Comparison of ENCODE assay signal across 23 cellular contexts in the genomic region with DNA sequence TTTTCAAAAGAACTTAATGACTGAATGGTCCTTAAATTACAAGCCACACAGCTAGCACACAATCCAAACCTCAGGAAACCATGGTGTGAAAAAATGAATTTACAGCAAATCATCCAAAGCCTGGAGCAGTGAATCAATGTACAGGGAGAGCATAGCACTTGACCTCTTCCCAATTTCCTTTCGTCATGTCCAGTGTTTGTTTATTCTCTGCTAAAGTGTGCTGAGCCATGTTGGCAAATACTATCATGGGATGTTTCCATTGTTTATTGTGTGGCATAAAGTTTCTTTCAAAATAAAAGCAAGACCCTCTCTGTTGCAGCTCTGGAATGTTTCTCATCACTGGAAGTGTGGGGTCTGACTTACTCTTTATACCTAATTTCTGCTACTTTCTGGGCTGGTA. TPM values are rescaled to one million over a fixed set of nuclear protein-coding genes. Genes with fewer than 3 reads are reported as not detected.
A peak's percentile ranks its signal among the peaks of the same experiment; 100 is the strongest.
DNase-seq lines count a peak whose midpoint lies in the region; ATAC-seq, FAIRE-seq and TF ChIP-seq lines count a peak whose summit lies in the region.
"Had no signal": no experiment of that assay in that cellular context is flagged by ENCODE, and none has a peak within 500 bp of the region (broad histone marks: within the 10 kb centered on the region; RNA-seq: fewer than 3 reads in every experiment).

No MANE protein-coding gene starts in this region.

- no peak for FAIRE-seq in GM19239 (lab: Jason Lieb, UNC)

- WGBS in hepatocyte (ENCODE audit: low lambda C conversion rate, missing lambda C conversion rate) = 68% methylated on average over 1 of the region's 1 CpG
- WGBS in smooth muscle cell (ENCODE audit: low lambda C conversion rate) = 93% methylated on average over 1 of the region's 1 CpG
- WGBS in lower leg skin, 2 donors = 60 to 65% methylated on average over 1 of the region's 1 CpG

- no peak overlapping the region for H3K9ac ChIP-seq in smooth muscle cell (ENCODE audit: low read depth)

- H3K4me2 ChIP-seq in hepatocyte (no peak overlapping the region), smooth muscle cell (no peak overlapping the region)

- DNase-seq in DMS53 (lab: John Stamatoyannopoulos, UW) (peak; percentile 48), DMS53 treated with DMSO at 0.1 percent for 48 hours (lab: John Stamatoyannopoulos, UW; ENCODE audit: unreplicated experiment) (no peak), M059J (ENCODE audit: low read depth) (peak; percentile 14), hepatocyte (ENCODE audit: low spot score) (no peak), smooth muscle cell (lab: John Stamatoyannopoulos, UW; ENCODE audit: unreplicated experiment) (no peak), lower leg skin (ENCODE audit: low spot score in 2 of 2) (no peak), GM19239 (ENCODE audit: insufficient read length, low spot score) (no peak)
- DNase-seq: AML-193; C1 segment of cervical spinal cord; CD8-positive, alpha-beta T cell; H7; NCI-H1694; NCI-H2081; NCI-H2171; NCI-H345; NCI-H524; NCI-H774; NK-92 treated with Interleukin-12 subunit alpha and Interleukin-12 subunit beta, amount 100 ng/mL, for 24 hours had no signal

- intact Hi-C loops in lower leg skin (cut with DNase I; ENCODE audit: low total_unique reads) = no loop called here

- H3K9me3 ChIP-seq in hepatocyte (ENCODE audit: low read depth) (no peaks in the 10 kb centered on the region), smooth muscle cell (replicated peaks; ENCODE audit: low read depth) (no peaks in the 10 kb centered on the region)

- H3F3A ChIP-seq in smooth muscle cell (ENCODE audit: low read depth) = no peaks in the 10 kb centered on the region

- H3K27ac ChIP-seq in hepatocyte (peak overlapping the region; percentile 66), smooth muscle cell (ENCODE audit: low read depth) (peak overlapping the region; percentile 52)
- H3K27ac ChIP-seq: 22Rv1 had no signal

- TF ChIP-seq POLR2A in lower leg skin (IDR thresholded peaks at IDR 0.05) = no peak

- H3K4me1 ChIP-seq in hepatocyte (ENCODE audit: insufficient read depth) (peaks cover 5% of the 10 kb centered on the region), smooth muscle cell (ENCODE audit: low read depth) (no peaks in the 10 kb centered on the region)

- no peaks in the 10 kb centered on the region for H3K36me3 ChIP-seq in hepatocyte (replicated peaks; ENCODE audit: insufficient read depth, low read depth)
- H3K36me3 ChIP-seq in smooth muscle cell (ENCODE audit: low read depth) = no peaks in the 10 kb centered on the region

- no peaks in the 10 kb centered on the region for H3K79me2 ChIP-seq in hepatocyte
- H3K79me2 ChIP-seq in smooth muscle cell (ENCODE audit: low read depth) = no peaks in the 10 kb centered on the region

- H3K27me3 ChIP-seq in hepatocyte = no peaks in the 10 kb centered on the region
- H3K27me3 ChIP-seq in smooth muscle cell (ENCODE audit: low read depth) = no peaks in the 10 kb centered on the region

- ATAC-seq in HG02623 (IDR thresholded peaks at IDR 0.05; ENCODE audit: unreplicated experiment) = no peak
- ATAC-seq: CD8-positive, alpha-beta T cell; Panc1 had no signal

- no peak overlapping the region for H3K4me3 ChIP-seq in hepatocyte
- H3K4me3 ChIP-seq in smooth muscle cell = no peak overlapping the region
- H3K4me3 ChIP-seq in lower leg skin (ENCODE audit: low read depth, poor library complexity, severe bottlenecking) = no peak overlapping the region

- H3K9me2 ChIP-seq in hepatocyte (replicated peaks; ENCODE audit: insufficient read depth) = no peaks in the 10 kb centered on the region

- TF ChIP-seq CTCF in hepatocyte (IDR thresholded peaks at IDR 0.05; ENCODE audit: poor library complexity) (no peak), smooth muscle cell (IDR thresholded peaks at IDR 0.05; ENCODE audit: borderline replicate concordance, insufficient read depth, poor library complexity, severe bottlenecking) (no peak), lower leg skin (IDR thresholded peaks at IDR 0.05) (no peak)

- H2AFZ ChIP-seq in hepatocyte (no peak overlapping the region), smooth muscle cell (ENCODE audit: low read depth) (no peak overlapping the region)

- no peaks in the 10 kb centered on the region for H4K20me1 ChIP-seq in hepatocyte (ENCODE audit: insufficient read depth, poor library complexity, severe bottlenecking)
- H4K20me1 ChIP-seq in smooth muscle cell (ENCODE audit: low read depth) = no peaks in the 10 kb centered on the region

RNA-seq across cellular contexts. Expression of gene FAM47B, which starts 25.4 kb away (rescaled TPM):
- total RNA-seq in M059J (2014; rRNA removed; shearing (Covaris generic)) = not detected in 2 replicates
- total RNA-seq in hepatocyte = not detected in 2 replicates
- not detected in 2 replicates for polyA plus RNA-seq in hepatocyte
- not detected in 2 replicates for total RNA-seq in smooth muscle cell
- not detected in 2 replicates for polyA plus RNA-seq in smooth muscle cell
- not detected for total RNA-seq in lower leg skin
- total RNA-seq: CD8-positive, alpha-beta T cell; H7; HT1080 had no signal
- polyA plus RNA-seq: AG04450 had no signal

Comparison
In these comparisons a context has a peak if more than half of its experiments do, and no peak if none do; other contexts are left out.
1. DNase-seq: peak in DMS53 (single experiment) and M059J (single experiment); none in DMS53 treated with DMSO at 0.1 percent for 48 hours (single experiment), hepatocyte (single experiment), smooth muscle cell (single experiment), lower leg skin (0 of 2) and GM19239 (single experiment).